ENCODE assay signal across 21 cellular contexts in genomic region chr17:42027540-42027889, GRCh38.
"Had no signal": no experiment of that assay in that cellular context is flagged by ENCODE, and none has a peak within 500 bp of the region (broad histone marks: within the 10 kb centered on the region; RNA-seq: fewer than 3 reads in every experiment).

No MANE protein-coding gene starts in this region.

- H3K4me3 Mint-ChIP-seq: activated naive CD8-positive, alpha-beta T cell treated with anti-CD3 and anti-CD28 coated beads for 36 hours; activated T-cell treated with anti-CD3 and anti-CD28 coated beads, Interleukin-2, amount 50 U/mL, for 24 hours; central memory CD8-positive, alpha-beta T cell; stimulated activated memory B cell treated with anti-CD40 and anti-IgM and Interleukin-4, amounts not matched to agents 10 μg/mL and 1 μg/mL and 100 μg/mL, for 72 hours; WTC11 had no signal

- H3K4me3 ChIP-seq: colonic mucosa, heart right ventricle, pancreas, stomach, suprapubic skin, tibial nerve had no signal

- H3K9me3 ChIP-seq: colonic mucosa, heart right ventricle, neutrophil, pancreas, stomach, suprapubic skin, tibial nerve had no signal

- H3K27me3 Mint-ChIP-seq: activated naive CD8-positive, alpha-beta T cell treated with anti-CD3 and anti-CD28 coated beads for 36 hours; activated T-cell treated with anti-CD3 and anti-CD28 coated beads, Interleukin-2, amount 50 U/mL, for 24 hours; central memory CD8-positive, alpha-beta T cell had no signal

- ATAC-seq: heart right ventricle; left colon; pancreas; sciatic nerve; stimulated activated memory B cell treated with anti-CD40 and anti-IgM and Interleukin-4, amounts not matched to agents 10 μg/mL and 1 μg/mL and 100 μg/mL, for 72 hours had no signal

- H3K9me3 Mint-ChIP-seq: activated naive CD8-positive, alpha-beta T cell treated with anti-CD3 and anti-CD28 coated beads for 36 hours; activated T-cell treated with anti-CD3 and anti-CD28 coated beads, Interleukin-2, amount 50 U/mL, for 24 hours; central memory CD8-positive, alpha-beta T cell; stimulated activated memory B cell treated with anti-CD40 and anti-IgM and Interleukin-4, amounts not matched to agents 10 μg/mL and 1 μg/mL and 100 μg/mL, for 72 hours; WTC11 had no signal

- H3K27ac ChIP-seq: colonic mucosa, heart right ventricle, neutrophil, pancreas, stomach, suprapubic skin, tibial nerve had no signal

- H3K27me3 ChIP-seq: colonic mucosa, neutrophil, pancreas, suprapubic skin, tibial nerve had no signal

- H3K27ac Mint-ChIP-seq: activated naive CD8-positive, alpha-beta T cell treated with anti-CD3 and anti-CD28 coated beads for 36 hours; activated T-cell treated with anti-CD3 and anti-CD28 coated beads, Interleukin-2, amount 50 U/mL, for 24 hours; stimulated activated memory B cell treated with anti-CD40 and anti-IgM and Interleukin-4, amounts not matched to agents 10 μg/mL and 1 μg/mL and 100 μg/mL, for 72 hours had no signal

- DNase-seq: activated CD8-positive, alpha-beta memory T cell treated with anti-CD3 and anti-CD28 coated beads for 24 hours; activated CD8-positive, alpha-beta memory T cell treated with anti-CD3 and anti-CD28 coated beads, Interleukin-2, amount 50 U/mL, for 4 hours; activated naive CD4-positive, alpha-beta T cell treated with Interleukin-2 at 50 U/mL for 16 hours; activated naive CD8-positive, alpha-beta T cell treated with anti-CD3 and anti-CD28 coated beads for 36 hours; activated T-cell treated with anti-CD3 and anti-CD28 coated beads, Interleukin-2, amount 50 U/mL, for 24 hours; colonic mucosa; heart right ventricle; left colon; mesenchymal stem cell; pancreas; small intestine; stimulated activated CD4-positive, alpha-beta T cell treated with anti-CD3 and anti-CD28 coated beads, Interleukin-15, amount 100 ng/mL, for 24 hours; stomach; T-helper 1 cell had no signal
